Comparison of ENCODE assay signal across 1 cellular context in the genomic region with DNA sequence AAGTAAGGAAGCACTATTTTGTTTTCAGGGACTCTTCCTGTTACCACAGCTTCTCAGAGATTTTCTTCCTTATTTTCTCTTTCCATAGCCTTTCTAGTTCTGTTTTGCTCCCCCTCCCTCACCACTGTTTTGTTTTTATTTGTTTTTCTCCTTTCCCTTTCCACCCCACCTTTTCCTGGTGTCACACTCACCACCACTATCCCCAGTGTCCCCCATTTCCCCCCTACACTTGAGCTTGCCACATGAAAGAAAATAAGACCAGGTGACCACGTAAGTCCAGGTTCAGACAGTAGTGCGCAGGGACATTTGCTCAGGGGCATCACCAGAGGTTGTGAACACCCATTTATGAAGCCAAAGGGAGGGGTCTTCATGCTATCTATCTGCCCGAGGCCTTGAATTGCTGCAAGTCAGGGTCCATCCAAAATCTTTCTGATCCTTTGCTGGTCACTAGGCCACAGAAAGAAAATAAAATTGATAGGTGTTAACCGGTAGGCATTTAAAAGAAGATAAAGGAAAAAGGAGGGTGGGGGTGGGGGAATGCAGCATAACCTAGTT.
TF ChIP-seq lines count a peak whose summit lies in the region.

No MANE protein-coding gene starts in this region.

TF ChIP-seq in WTC11, 78 proteins besides CTCF, POLR2A, EP300 and RAD21 (continued from another document):
- TF ChIP-seq ZNF532 (CRISPR knock-in tag; IDR thresholded peaks at IDR 0.05; ENCODE audit: borderline replicate concordance) (no peak), ARID4B (CRISPR knock-in tag; IDR thresholded peaks at IDR 0.05; ENCODE audit: borderline replicate concordance) (no peak)
